ENCODE assay signal across 8 cellular contexts in the genomic region with DNA sequence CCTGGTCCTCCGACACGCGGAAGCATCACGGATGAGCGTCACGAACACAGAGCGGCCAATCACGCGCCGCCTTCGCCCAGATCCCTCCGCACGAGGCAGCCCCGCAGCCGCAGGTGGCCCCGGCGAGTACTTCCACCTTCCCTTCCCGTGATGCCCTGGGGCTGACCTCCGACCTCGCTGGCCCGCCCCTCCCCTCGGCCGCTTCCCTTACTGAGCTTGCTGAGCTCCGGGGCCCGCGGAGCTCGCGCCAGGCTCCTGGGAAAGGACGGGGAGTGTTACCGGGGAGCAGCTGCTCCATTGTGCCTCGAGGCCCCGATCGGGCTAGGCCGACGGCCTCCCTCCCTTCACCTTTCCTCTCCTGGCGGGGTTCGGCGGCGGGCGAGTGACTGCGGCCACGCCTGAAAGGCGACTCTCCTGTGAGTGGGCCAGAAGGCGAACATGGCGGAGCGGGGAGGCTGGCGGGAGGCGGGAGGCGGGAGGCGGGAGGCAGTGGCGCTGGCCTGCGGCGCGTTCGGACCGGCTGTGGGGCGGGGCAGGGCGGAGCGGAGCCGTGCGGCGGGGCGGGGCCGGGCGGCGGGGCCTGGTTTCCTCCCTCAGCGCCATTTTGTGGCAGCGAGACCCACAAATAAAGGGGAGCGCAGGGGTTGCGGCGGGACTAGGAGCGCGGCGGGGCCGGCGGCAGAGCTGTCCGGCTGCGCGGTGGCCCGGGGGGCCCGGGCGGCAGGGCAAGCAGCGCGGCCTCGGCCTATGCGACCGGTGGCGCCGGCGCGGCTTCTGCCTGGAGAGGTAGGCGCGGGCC.
DNase-seq lines count a peak whose midpoint lies in the region; ATAC-seq and TF ChIP-seq lines count a peak whose summit lies in the region.

Gene WTAP, plus strand, starts transcription at position 589 of the 799 bp plus-strand sequence. CDS start 8,760 bp downstream, outside the sequence.

- peak; percentile 73 for ATAC-seq in GM18517 (IDR thresholded peaks at IDR 0.05; ENCODE audit: unreplicated experiment)
- peak; percentile 71 for ATAC-seq in HG03039 (IDR thresholded peaks at IDR 0.05; ENCODE audit: unreplicated experiment)

- TF ChIP-seq CTCF in retinal pigment epithelial cell (conservative IDR thresholded peaks at IDR 0.05; ENCODE audit: low read depth, low read length), result no peak

- H3K4me3 ChIP-seq in retinal pigment epithelial cell (ENCODE audit: low read length), result peak within 1 kb of the TSS; percentile 79

- DNase-seq in NCI-H2081 (lab: John Stamatoyannopoulos, UW), result peak; percentile 91 to 94
- DNase-seq in T1000 (lab: John Stamatoyannopoulos, UW), result peak; percentile 88
- DNase-seq in astrocyte of the hippocampus (ENCODE audit: low read depth, low spot score), result peak; percentile 98
- peak; percentile 81 to 98 (median 92) for DNase-seq in hypothalamus (lab: John Stamatoyannopoulos, UW)
- peak; percentile 92 for DNase-seq in retinal pigment epithelial cell (ENCODE audit: low read depth)
- DNase-seq in OCI-M2 (lab: John Stamatoyannopoulos, UW; ENCODE audit: unreplicated experiment), result no peak
